ENCODE assay signal across 8 cellular contexts in genomic region chr6:145962581-145962980, GRCh38. TPM values are rescaled to one million over a fixed set of nuclear protein-coding genes. Genes with fewer than 3 reads are reported as not detected.
DNase-seq lines count a peak whose midpoint lies in the region; ATAC-seq and TF ChIP-seq lines count a peak whose summit lies in the region.

No MANE protein-coding gene starts in this region.

- POLR2A ChIA-PET in activated CD8-positive, alpha-beta T cell treated with anti-CD3 and anti-CD28 coated beads for 36 hours (lab: Charles Lee), result interaction anchor here (1.2 to 1.6 kb wide), 2 partner anchors 10 to 13 kb away, joined by 3 to 7 read pairs; no protein-coding TSS in a partner anchor

- peak overlapping the region; percentile 61 for H3K27ac Mint-ChIP-seq in activated T-cell treated with anti-CD3 and anti-CD28 coated beads, Interleukin-2, amount 50 U/mL, for 72 hours
- no peak overlapping the region for H3K27ac Mint-ChIP-seq in activated CD8-positive, alpha-beta T cell treated with anti-CD3 and anti-CD28 coated beads for 36 hours

- TF ChIP-seq POLR2A in testis (IDR thresholded peaks at IDR 0.05), result no peak

- H3K27me3 Mint-ChIP-seq in activated T-cell treated with anti-CD3 and anti-CD28 coated beads, Interleukin-2, amount 50 U/mL, for 72 hours (ENCODE audit: low read depth), result no peaks in the 10 kb centered on the region
- no peaks in the 10 kb centered on the region for H3K27me3 Mint-ChIP-seq in activated CD8-positive, alpha-beta T cell treated with anti-CD3 and anti-CD28 coated beads for 36 hours

- ATAC-seq in activated T-cell treated with anti-CD3 and anti-CD28 coated beads, Interleukin-2, amount 50 U/mL, for 72 hours (replicated peaks in 1 of 2), result no peak
- no peak for ATAC-seq in activated CD8-positive, alpha-beta T cell treated with anti-CD3 and anti-CD28 coated beads for 36 hours
- ATAC-seq in HG03521 (IDR thresholded peaks at IDR 0.05; ENCODE audit: unreplicated experiment), result no peak

- no peak for TF ChIP-seq CTCF in activated CD8-positive, alpha-beta T cell treated with anti-CD3 and anti-CD28 coated beads for 36 hours (IDR thresholded peaks at IDR 0.05)
- TF ChIP-seq CTCF in testis (IDR thresholded peaks at IDR 0.05), result no peak

- peaks cover 0 to 2% of the 10 kb centered on the region in 2 donors for H3K9me3 Mint-ChIP-seq in activated T-cell treated with anti-CD3 and anti-CD28 coated beads, Interleukin-2, amount 50 U/mL, for 72 hours
- no peaks in the 10 kb centered on the region for H3K9me3 Mint-ChIP-seq in activated CD8-positive, alpha-beta T cell treated with anti-CD3 and anti-CD28 coated beads for 36 hours

- H3K4me3 Mint-ChIP-seq in activated T-cell treated with anti-CD3 and anti-CD28 coated beads, Interleukin-2, amount 50 U/mL, for 72 hours, result peak overlapping the region; percentile 93 to 97
- peak overlapping the region; percentile 96 for H3K4me3 Mint-ChIP-seq in activated CD8-positive, alpha-beta T cell treated with anti-CD3 and anti-CD28 coated beads for 36 hours

- H3K4me3 ChIP-seq in iPS-18a (ENCODE audit: low read length), result peak overlapping the region; percentile 97
- no peak overlapping the region for H3K4me3 ChIP-seq in testis

- peaks cover 53% of the 10 kb centered on the region for H3K4me1 Mint-ChIP-seq in activated T-cell treated with anti-CD3 and anti-CD28 coated beads, Interleukin-2, amount 50 U/mL, for 72 hours (ENCODE audit: low read depth)
- peaks cover 48% of the 10 kb centered on the region for H3K4me1 Mint-ChIP-seq in activated CD8-positive, alpha-beta T cell treated with anti-CD3 and anti-CD28 coated beads for 36 hours (ENCODE audit: low read depth)

- no peak for DNase-seq in activated T-cell treated with anti-CD3 and anti-CD28 coated beads, Interleukin-2, amount 50 U/mL, for 72 hours
- no peak for DNase-seq in activated T-cell treated with anti-CD3 and anti-CD28 coated beads, Interleukin-2, amount 50 U/mL, for 1 hour
- DNase-seq in activated CD8-positive, alpha-beta T cell treated with anti-CD3 and anti-CD28 coated beads for 36 hours, result no peak
- DNase-seq in testis (no peak), inferior parietal cortex (ENCODE audit: extremely low spot score) (no peak), NCI-H1105 treated with DMSO at 0.1 percent for 48 hours (lab: John Stamatoyannopoulos, UW) (no peak)

- H3K36me3 Mint-ChIP-seq in activated T-cell treated with anti-CD3 and anti-CD28 coated beads, Interleukin-2, amount 50 U/mL, for 72 hours (ENCODE audit: insufficient read depth in 2 of 2), result peaks cover 0 to 3% of the 10 kb centered on the region in 2 donors
- peaks cover 3% of the 10 kb centered on the region for H3K36me3 Mint-ChIP-seq in activated CD8-positive, alpha-beta T cell treated with anti-CD3 and anti-CD28 coated beads for 36 hours (ENCODE audit: low read depth)

- no peak overlapping the region for H3K27ac ChIP-seq in iPS-18a (ENCODE audit: low read length)
- H3K27ac ChIP-seq in testis, result peak overlapping the region; percentile 85 to 91

- CTCF ChIA-PET in activated CD8-positive, alpha-beta T cell treated with anti-CD3 and anti-CD28 coated beads for 36 hours (lab: Charles Lee), result interaction anchor here (3.6 kb wide), 1 partner anchor 33 kb away, joined by 20 read pairs; no protein-coding TSS in a partner anchor

- H3K4me1 ChIP-seq in iPS-18a (ENCODE audit: control insufficient read depth, low read depth, low read length) (peaks cover 16% of the 10 kb centered on the region), testis (peaks cover 10% of the 10 kb centered on the region)

- H3K9me3 ChIP-seq in iPS-18a (ENCODE audit: control insufficient read depth, low read depth, low read length), result no peaks in the 10 kb centered on the region
- no peaks in the 10 kb centered on the region for H3K9me3 ChIP-seq in testis

- peaks cover 11% of the 10 kb centered on the region for H3K36me3 ChIP-seq in iPS-18a (ENCODE audit: control insufficient read depth, low read depth, low read length)
- H3K36me3 ChIP-seq in testis (ENCODE audit: low read depth, missing control alignments), result no peaks in the 10 kb centered on the region

- intact Hi-C loops in activated CD8-positive, alpha-beta T cell treated with anti-CD3 and anti-CD28 coated beads for 36 hours (cut with micrococcal nuclease), result loop anchor here (5.0 to 10.0 kb wide), 2 partner anchors 140 to 228 kb away; partner anchors contain the start of gene EPM2A
- intact Hi-C loops in testis (cut with DNase I; ENCODE audit: low total_unique reads), result no loop called here

- H3K27me3 ChIP-seq in iPS-18a (ENCODE audit: control insufficient read depth, insufficient read depth, low read length), result no peaks in the 10 kb centered on the region
- no peaks in the 10 kb centered on the region for H3K27me3 ChIP-seq in testis

- H3K9ac ChIP-seq in iPS-18a (ENCODE audit: low read length), result peak overlapping the region; percentile 81

RNA-seq across cellular contexts. Expression of gene SHPRH, which starts 1.6 kb away (rescaled TPM):
- 10 to 100 TPM; 13.8 to 14.5 TPM for total RNA-seq in activated T-cell treated with anti-CD3 and anti-CD28 coated beads, Interleukin-2, amount 50 U/mL, for 72 hours
- 10 to 100 TPM; 13.2 to 13.5 TPM for total RNA-seq in activated CD8-positive, alpha-beta T cell treated with anti-CD3 and anti-CD28 coated beads for 36 hours
- 10 to 100 TPM; 53.8 to 55.7 TPM for total RNA-seq in testis
- 13.6 TPM for polyA plus RNA-seq in testis (ENCODE audit: insufficient read depth, low read depth, low replicate concordance)
